13 cellular contexts compared by ENCODE assay signal in genomic region chr14:91891721-91892220, GRCh38. TPM values are rescaled to one million over a fixed set of nuclear protein-coding genes. Genes with fewer than 3 reads are reported as not detected.
DNase-seq lines count a peak whose midpoint lies in the region; ATAC-seq and TF ChIP-seq lines count a peak whose summit lies in the region.
"Had no signal": no experiment of that assay in that cellular context is flagged by ENCODE, and none has a peak within 500 bp of the region (broad histone marks: within the 10 kb centered on the region; RNA-seq: fewer than 3 reads in every experiment).

No MANE protein-coding gene starts in this region.

- CTCF ChIA-PET in HEK293 (lab: Yijun Ruan, JAX) = interaction anchor here (0.6 to 1.1 kb wide), 7 partner anchors 13 to 586 kb away, joined by 3 to 6 read pairs (median 3); no protein-coding TSS in a partner anchor

- ATAC-seq in right cardiac atrium (peak; percentile 12 to 46), sciatic nerve (peak; percentile 49), GM21390 (IDR thresholded peaks at IDR 0.05; ENCODE audit: unreplicated experiment) (no peak)
- no peak for ATAC-seq in activated T-cell treated with anti-CD3 and anti-CD28 coated beads, Interleukin-2, amount 50 U/mL, for 4 hours

- peaks cover 47% of the 10 kb centered on the region for H3K4me1 Mint-ChIP-seq in brain
- H3K4me1 Mint-ChIP-seq in activated T-cell treated with anti-CD3 and anti-CD28 coated beads, Interleukin-2, amount 50 U/mL, for 4 hours (ENCODE audit: low read depth) = peaks cover 56% of the 10 kb centered on the region

- peak overlapping the region in 1 of 5 experiments; percentile 6 for H3K4me3 Mint-ChIP-seq in brain
- no peak overlapping the region for H3K4me3 Mint-ChIP-seq in activated T-cell treated with anti-CD3 and anti-CD28 coated beads, Interleukin-2, amount 50 U/mL, for 4 hours
- H3K4me3 Mint-ChIP-seq: activated CD4-positive, alpha-beta T cell treated with anti-CD3 and anti-CD28 coated beads, Interleukin-2, amount 10 ng/mL, durations not matched to agents 24 days and 14 days; dendritic cell treated with granulocyte-macrophage colony-stimulating factor and Interleukin-4, amounts not matched to agents 40 ng/mL and 50 ng/mL, for 4 days had no signal

- H3K9me3 Mint-ChIP-seq in brain = no peaks in the 10 kb centered on the region
- H3K9me3 Mint-ChIP-seq in activated T-cell treated with anti-CD3 and anti-CD28 coated beads, Interleukin-2, amount 50 U/mL, for 4 hours = no peaks in the 10 kb centered on the region
- H3K9me3 Mint-ChIP-seq: activated CD4-positive, alpha-beta T cell treated with anti-CD3 and anti-CD28 coated beads, Interleukin-2, amount 10 ng/mL, durations not matched to agents 24 days and 14 days; dendritic cell treated with granulocyte-macrophage colony-stimulating factor and Interleukin-4, amounts not matched to agents 40 ng/mL and 50 ng/mL, for 4 days had no signal

- H3K36me3 Mint-ChIP-seq in brain = no peaks in the 10 kb centered on the region
- no peaks in the 10 kb centered on the region for H3K36me3 Mint-ChIP-seq in activated T-cell treated with anti-CD3 and anti-CD28 coated beads, Interleukin-2, amount 50 U/mL, for 4 hours (ENCODE audit: insufficient read depth)

- TF ChIP-seq CTCF in HEK293 (tag by site-specific recombination; IDR thresholded peaks at IDR 0.05) (no peak), brain (conservative IDR thresholded peaks at IDR 0.05) (no peak)

- DNase-seq in right cardiac atrium = peak in 1 of 3 donors; percentile 44
- DNase-seq in sciatic nerve (ENCODE audit: low spot score) = no peak
- no peak for DNase-seq in NCI-H82 (lab: John Stamatoyannopoulos, UW)
- no peak for DNase-seq in activated T-cell treated with anti-CD3 and anti-CD28 coated beads, Interleukin-2, amount 50 U/mL, for 4 hours
- no peak for DNase-seq in SW480 (ENCODE audit: low spot score)
- DNase-seq: activated CD4-positive, alpha-beta T cell treated with anti-CD3 and anti-CD28 coated beads, Interleukin-2, amount 10 ng/mL, durations not matched to agents 24 days and 14 days; NCI-H146; SK-N-SH had no signal

- intact Hi-C loops in right cardiac atrium (cut with DNase I) (no loop called here), sciatic nerve (cut with DNase I) (loop anchor here (10.0 kb wide), 1 partner anchor 53 kb away; the partner anchor contains the start of gene FBLN5)

- WGBS in right cardiac atrium = 59% methylated on average over 3 of the region's 3 CpGs

- H3K4me1 ChIP-seq in HEK293 (ENCODE audit: control insufficient read depth, insufficient read depth, low read length) (no peaks in the 10 kb centered on the region), right cardiac atrium (ENCODE audit: control insufficient read depth, insufficient read depth, low read length) (peaks cover 20% of the 10 kb centered on the region)

- H3K27me3 ChIP-seq in right cardiac atrium (ENCODE audit: control insufficient read depth, insufficient read depth) = no peaks in the 10 kb centered on the region

- H3K27ac ChIP-seq in HEK293 (ENCODE audit: extremely low read depth, low read depth, low read length) = no peak overlapping the region
- peak overlapping the region; percentile 3 for H3K27ac ChIP-seq in right cardiac atrium (ENCODE audit: low read length)

- H3K9me3 ChIP-seq in HEK293 (ENCODE audit: control insufficient read depth, insufficient read depth, low read depth, low read length) (no peaks in the 10 kb centered on the region), right cardiac atrium (ENCODE audit: control insufficient read depth, low read length) (no peaks in the 10 kb centered on the region)
- H3K9me3 ChIP-seq: SK-N-SH had no signal

- POLR2A ChIA-PET in HEK293 (lab: Yijun Ruan, JAX) = interaction anchor here (0.6 kb wide), 2 partner anchors 533 to 698 kb away, joined by 4 to 7 read pairs; no protein-coding TSS in a partner anchor

- H3K27ac Mint-ChIP-seq in brain = peak overlapping the region in 3 of 5 experiments; percentile 81 to 86 (median 83)
- H3K27ac Mint-ChIP-seq: activated CD4-positive, alpha-beta T cell treated with anti-CD3 and anti-CD28 coated beads, Interleukin-2, amount 10 ng/mL, durations not matched to agents 24 days and 14 days; dendritic cell treated with granulocyte-macrophage colony-stimulating factor and Interleukin-4, amounts not matched to agents 40 ng/mL and 50 ng/mL, for 4 days had no signal

- peaks cover 0 to 1% of the 10 kb centered on the region in 2 experiments; a peak in 1 of 3 replicates for H3K36me3 ChIP-seq in HEK293 (ENCODE audit: control insufficient read depth in 2 of 2, insufficient read depth in 1 of 2, low read length in 2 of 2)

- H3K27me3 Mint-ChIP-seq in brain = no peaks in the 10 kb centered on the region
- no peaks in the 10 kb centered on the region for H3K27me3 Mint-ChIP-seq in activated T-cell treated with anti-CD3 and anti-CD28 coated beads, Interleukin-2, amount 50 U/mL, for 4 hours (ENCODE audit: low read depth)
- H3K27me3 Mint-ChIP-seq: activated CD4-positive, alpha-beta T cell treated with anti-CD3 and anti-CD28 coated beads, Interleukin-2, amount 10 ng/mL, durations not matched to agents 24 days and 14 days; dendritic cell treated with granulocyte-macrophage colony-stimulating factor and Interleukin-4, amounts not matched to agents 40 ng/mL and 50 ng/mL, for 4 days had no signal

- H3K4me3 ChIP-seq in HEK293 (ENCODE audit: low read depth, low read length) = no peak overlapping the region
- H3K4me3 ChIP-seq in right cardiac atrium (ENCODE audit: low read length) = no peak overlapping the region
- H3K4me3 ChIP-seq: lung had no signal

TF ChIP-seq in HEK293, 187 proteins besides CTCF, POLR2A, EP300 and RAD21:
- TF ChIP-seq ZSCAN30 (tag by site-specific recombination; IDR thresholded peaks at IDR 0.05) = no peak
- no peak for TF ChIP-seq ZBTB8A (tag by site-specific recombination; IDR thresholded peaks at IDR 0.05)
- no peak for TF ChIP-seq ZNF600 (tag by site-specific recombination; IDR thresholded peaks at IDR 0.05)
- 0 out of 2 replicates have a peak, but pooled peaks have one; percentile 27 for TF ChIP-seq GLIS1 (tag by site-specific recombination; IDR thresholded peaks at IDR 0.05)
- peak; percentile 16; the same call in 1 of the 2 replicates for TF ChIP-seq ZIC2 (tag by site-specific recombination; IDR thresholded peaks at IDR 0.05)

RNA-seq across cellular contexts. Expression of gene TC2N, which starts 24.4 kb away (rescaled TPM):
- 0.20 TPM for polyA plus RNA-seq in brain (ENCODE audit: insufficient read depth, low read depth, low replicate concordance)
- total RNA-seq in right cardiac atrium = 10 to 100 TPM in 3 of 4 donors, 1 to 10 TPM in 1; 8.6 to 17.4 (median 15.0) TPM
- polyA plus RNA-seq in right cardiac atrium = 7.1 TPM
- 13.2 TPM for total RNA-seq in sciatic nerve
- 10 to 100 TPM in 2 of 3 donors, 1 to 10 TPM in 1; 9.4 to 12.9 (median 10.7) TPM for total RNA-seq in activated T-cell treated with anti-CD3 and anti-CD28 coated beads, Interleukin-2, amount 50 U/mL, for 4 hours
- polyA plus RNA-seq: SK-N-SH had no signal

RNA-seq across cellular contexts. Expression of gene FBLN5, which starts 55.7 kb away (rescaled TPM):
- polyA plus RNA-seq in brain (ENCODE audit: insufficient read depth, low read depth, low replicate concordance) (10.2 TPM), right cardiac atrium (122 TPM)
- total RNA-seq in right cardiac atrium (100 to 1,000 TPM in 3 of 4 donors, 10 to 100 TPM in 1; 99.7 to 173 (median 152) TPM), sciatic nerve (172 TPM)
- total RNA-seq in activated T-cell treated with anti-CD3 and anti-CD28 coated beads, Interleukin-2, amount 50 U/mL, for 4 hours = under 1 TPM; 0.37 to 0.83 (median 0.60) TPM

Comparison
In these comparisons a context has a peak if more than half of its experiments do, and no peak if none do; other contexts are left out.
1. ATAC-seq: peak in right cardiac atrium (2 of 2) and sciatic nerve (single experiment); none in GM21390 (single experiment) and activated T-cell treated with anti-CD3 and anti-CD28 coated beads, Interleukin-2, amount 50 U/mL, for 4 hours (0 of 2).
2. RNA of gene FBLN5, which starts 55.7 kb away (total RNA-seq): 172 TPM in sciatic nerve (single experiment) and 99.7 to 173 TPM in right cardiac atrium; 0.37 to 0.83 TPM in activated T-cell treated with anti-CD3 and anti-CD28 coated beads, Interleukin-2, amount 50 U/mL, for 4 hours; every median in the first group is over 10 times any median in the second.